Comparison of ENCODE assay signal across 8 cellular contexts in the genomic region with DNA sequence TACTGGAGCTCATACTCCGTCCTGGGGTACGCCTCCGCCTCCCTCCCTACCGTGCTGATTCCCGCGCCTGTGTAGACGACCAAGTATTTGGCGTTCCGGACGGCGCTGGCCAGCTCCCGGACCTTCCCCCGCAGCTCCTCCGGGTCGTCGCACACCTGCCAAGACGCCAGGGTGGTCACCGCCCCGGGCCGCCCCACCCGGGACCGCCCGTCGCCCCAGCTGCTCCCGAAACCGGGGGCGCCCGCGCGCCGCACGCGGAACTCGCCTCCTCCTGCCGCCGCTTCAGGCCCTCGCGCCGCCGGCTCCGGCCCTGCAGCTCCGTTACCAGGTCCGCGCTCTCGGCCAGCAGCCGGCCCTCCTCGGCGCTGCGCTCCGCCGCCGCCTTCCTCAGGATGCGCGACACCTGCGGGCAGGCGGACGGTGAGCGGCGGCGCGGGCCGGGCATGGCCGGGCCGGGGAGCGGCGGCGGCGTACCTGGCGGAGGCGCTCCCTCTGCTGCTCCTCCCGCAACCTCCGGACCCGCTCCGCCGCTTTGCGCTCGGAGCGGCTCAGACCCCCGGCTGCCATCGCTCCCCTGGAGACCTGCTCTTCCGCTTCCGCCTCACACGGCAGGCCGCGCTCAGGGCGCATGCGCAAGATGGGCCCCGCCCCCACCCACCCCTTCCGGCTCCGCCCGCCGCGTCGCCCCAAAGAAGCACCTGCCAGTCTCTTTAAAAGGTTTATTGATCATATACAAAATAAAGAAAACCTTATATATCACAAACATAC. TPM values are rescaled to one million over a fixed set of nuclear protein-coding genes. Genes with fewer than 3 reads are reported as not detected.
DNase-seq lines count a peak whose midpoint lies in the region; ATAC-seq and TF ChIP-seq lines count a peak whose summit lies in the region.

A gene with protein sequence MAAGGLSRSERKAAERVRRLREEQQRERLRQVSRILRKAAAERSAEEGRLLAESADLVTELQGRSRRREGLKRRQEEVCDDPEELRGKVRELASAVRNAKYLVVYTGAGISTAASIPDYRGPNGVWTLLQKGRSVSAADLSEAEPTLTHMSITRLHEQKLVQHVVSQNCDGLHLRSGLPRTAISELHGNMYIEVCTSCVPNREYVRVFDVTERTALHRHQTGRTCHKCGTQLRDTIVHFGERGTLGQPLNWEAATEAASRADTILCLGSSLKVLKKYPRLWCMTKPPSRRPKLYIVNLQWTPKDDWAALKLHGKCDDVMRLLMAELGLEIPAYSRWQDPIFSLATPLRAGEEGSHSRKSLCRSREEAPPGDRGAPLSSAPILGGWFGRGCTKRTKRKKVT (minus strand): TSS at position 612 of the 768 bp plus-strand sequence. CDS start 45 bp downstream, at position 567.

- TF ChIP-seq CTCF in vagina (IDR thresholded peaks at IDR 0.05) = no peak

- intact Hi-C loops in right cardiac atrium (cut with DNase I) = no loop called here
- intact Hi-C loops in vagina (cut with DNase I) = no loop called here

- H3K36me3 Mint-ChIP-seq in T-helper 2 cell treated with Interferon-gamma antibody and Interleukin-4, amounts not matched to agents 5 μg/mL and 100 μg/mL, for 36 hours (ENCODE audit: low read depth) = peaks cover 38% of the 10 kb centered on the region

- H3K27ac ChIP-seq in angular gyrus (ENCODE audit: low read depth, low read length) (peak within 1 kb of the TSS; percentile 76), right cardiac atrium (ENCODE audit: low read length) (no peak within 1 kb of the TSS), rectal smooth muscle tissue (ENCODE audit: low read depth, low read length) (peak within 1 kb of the TSS; percentile 37), vagina (peak within 1 kb of the TSS; percentile 66)

- H3K4me3 Mint-ChIP-seq in T-helper 2 cell treated with Interferon-gamma antibody and Interleukin-4, amounts not matched to agents 5 μg/mL and 100 μg/mL, for 36 hours = peak within 1 kb of the TSS; percentile 95

- H3K36me3 ChIP-seq in rectal smooth muscle tissue (ENCODE audit: control insufficient read depth, insufficient read depth, low read length) = peaks cover 48% of the 10 kb centered on the region
- peaks cover 0 to 36% of the 10 kb centered on the region in 2 donors for H3K36me3 ChIP-seq in vagina

- H3K27ac Mint-ChIP-seq in T-helper 2 cell treated with Interferon-gamma antibody and Interleukin-4, amounts not matched to agents 5 μg/mL and 100 μg/mL, for 36 hours = peak within 1 kb of the TSS; percentile 89

- H3K9me3 Mint-ChIP-seq in T-helper 2 cell treated with Interferon-gamma antibody and Interleukin-4, amounts not matched to agents 5 μg/mL and 100 μg/mL, for 36 hours = no peaks in the 10 kb centered on the region

- TF ChIP-seq POLR2A in vagina (IDR thresholded peaks at IDR 0.05) = no peak

- H3K9me3 ChIP-seq in right cardiac atrium (ENCODE audit: control insufficient read depth, low read length) = no peaks in the 10 kb centered on the region
- no peaks in the 10 kb centered on the region for H3K9me3 ChIP-seq in vagina

- H3K27me3 ChIP-seq in right cardiac atrium (ENCODE audit: control insufficient read depth, insufficient read depth) (no peaks in the 10 kb centered on the region), rectal smooth muscle tissue (ENCODE audit: control insufficient read depth, insufficient read depth, low read length) (no peaks in the 10 kb centered on the region), vagina (no peaks in the 10 kb centered on the region)

- no peaks in the 10 kb centered on the region for H3K27me3 Mint-ChIP-seq in T-helper 2 cell treated with Interferon-gamma antibody and Interleukin-4, amounts not matched to agents 5 μg/mL and 100 μg/mL, for 36 hours (ENCODE audit: low read depth)

- DNase-seq in GM04504 (ENCODE audit: low read depth) = peak; percentile 35
- peak; percentile 83 for DNase-seq in NCI-H146 (lab: John Stamatoyannopoulos, UW)
- peak; percentile 75 for DNase-seq in T-helper 2 cell treated with Interferon-gamma antibody and Interleukin-4, amounts not matched to agents 5 μg/mL and 100 μg/mL, for 36 hours (ENCODE audit: low spot score)
- peak; percentile 76 to 94 (median 87) for DNase-seq in right cardiac atrium
- no peak for DNase-seq in vagina (ENCODE audit: extremely low spot score in 2 of 2)

- ATAC-seq in HG02759 (IDR thresholded peaks at IDR 0.05; ENCODE audit: unreplicated experiment) (peak; percentile 83), right cardiac atrium (peak; percentile 71)

- H3K4me1 ChIP-seq in right cardiac atrium (ENCODE audit: control insufficient read depth, insufficient read depth, low read length) (peaks cover 6% of the 10 kb centered on the region), rectal smooth muscle tissue (ENCODE audit: control insufficient read depth, insufficient read depth, low read length) (peaks cover 8% of the 10 kb centered on the region), vagina (peaks cover 31% of the 10 kb centered on the region)

- peak within 1 kb of the TSS; percentile 75 for H3K4me3 ChIP-seq in right cardiac atrium (ENCODE audit: low read length)
- H3K4me3 ChIP-seq in rectal smooth muscle tissue (ENCODE audit: low read length) = peak within 1 kb of the TSS; percentile 70
- peak within 1 kb of the TSS; percentile 59 to 95 for H3K4me3 ChIP-seq in vagina

- H3K4me1 Mint-ChIP-seq in T-helper 2 cell treated with Interferon-gamma antibody and Interleukin-4, amounts not matched to agents 5 μg/mL and 100 μg/mL, for 36 hours (ENCODE audit: low read depth) = peaks cover 32% of the 10 kb centered on the region

- peak within 1 kb of the TSS; percentile 66 for H3K9ac ChIP-seq in rectal smooth muscle tissue (ENCODE audit: low read length)

- under 1% methylated on average over 94 of the region's 94 CpGs for WGBS in right cardiac atrium

RNA-seq across cellular contexts. Expression of the gene that starts here (rescaled TPM):
- total RNA-seq in right cardiac atrium = 10 to 100 TPM in 1 of 4 donors, 1 to 10 TPM in 3; 7.6 to 10.1 (median 8.9) TPM
- 7.3 TPM for polyA plus RNA-seq in right cardiac atrium
- 47.9 TPM for total RNA-seq in vagina

Comparison
In these comparisons a context has a peak if more than half of its experiments do, and no peak if none do; other contexts are left out.
1. DNase-seq: peak in GM04504 (single experiment), NCI-H146 (single experiment), T-helper 2 cell treated with Interferon-gamma antibody and Interleukin-4, amounts not matched to agents 5 μg/mL and 100 μg/mL, for 36 hours (single experiment) and right cardiac atrium (3 of 3); none in vagina (0 of 2).
2. Peak in every context shown above with its lines, with median percentiles within 50 percentile points of each other: H3K4me3 ChIP-seq.